ENCODE assay signal across 35 cellular contexts in genomic region chr2:5465859-5466258, GRCh38.
"Had no signal": no experiment of that assay in that cellular context is flagged by ENCODE, and none has a peak within 500 bp of the region (broad histone marks: within the 10 kb centered on the region; RNA-seq: fewer than 3 reads in every experiment).

No MANE protein-coding gene starts in this region.

- ATAC-seq: activated CD8-positive, alpha-beta T cell treated with anti-CD3 and anti-CD28 coated beads for 36 hours; activated naive CD4-positive, alpha-beta T cell treated with anti-CD3 and anti-CD28 coated beads, Interleukin-2, amount 50 U/mL, for 72 hours; activated T-cell treated with anti-CD3 and anti-CD28 coated beads, Interleukin-2, amount 50 U/mL, for 4 hours; activated T-cell treated with anti-CD3 and anti-CD28 coated beads, Interleukin-2, amount 50 U/mL, for 72 hours; activated T-helper 17 cell treated with anti-CD3 and anti-CD28 coated beads, Interleukin-2, amount 50 U/mL, for 72 hours; body of pancreas had no signal

- H3K36me3 ChIP-seq: adrenal gland, brain microvascular endothelial cell, breast epithelium had no signal

- H3K27me3 ChIP-seq: adrenal gland, body of pancreas, brain microvascular endothelial cell, breast epithelium had no signal

- H3K36me3 Mint-ChIP-seq: activated CD4-positive, alpha-beta memory T cell treated with anti-CD3 and anti-CD28 coated beads for 36 hours; activated naive CD4-positive, alpha-beta T cell treated with anti-CD3 and anti-CD28 coated beads, Interleukin-2, amount 50 U/mL, for 72 hours; activated naive CD8-positive, alpha-beta T cell treated with anti-CD3 and anti-CD28 coated beads for 36 hours had no signal

- H3K27me3 Mint-ChIP-seq: activated CD4-positive, alpha-beta memory T cell treated with anti-CD3 and anti-CD28 coated beads for 36 hours; activated CD4-positive, alpha-beta T cell treated with anti-CD3 and anti-CD28 coated beads, Interleukin-2, amount 10 ng/mL, durations not matched to agents 24 days and 14 days; activated CD8-positive, alpha-beta T cell treated with anti-CD3 and anti-CD28 coated beads for 36 hours; activated naive CD8-positive, alpha-beta T cell treated with anti-CD3 and anti-CD28 coated beads for 36 hours; activated T-helper 17 cell treated with anti-CD3 and anti-CD28 coated beads, Interleukin-2, amount 50 U/mL, for 72 hours had no signal

- H3K4me3 ChIP-seq: adrenal gland, body of pancreas, breast epithelium had no signal

- H3K27ac Mint-ChIP-seq: activated B cell treated with CpG ODN at 0.5 μM for 24 hours; activated CD4-positive, alpha-beta memory T cell treated with anti-CD3 and anti-CD28 coated beads for 36 hours; activated CD4-positive, alpha-beta T cell treated with anti-CD3 and anti-CD28 coated beads, Interleukin-2, amount 10 ng/mL, durations not matched to agents 24 days and 14 days; activated CD8-positive, alpha-beta T cell treated with anti-CD3 and anti-CD28 coated beads for 36 hours; activated naive CD4-positive, alpha-beta T cell treated with anti-CD3 and anti-CD28 coated beads for 36 hours; activated naive CD4-positive, alpha-beta T cell treated with anti-CD3 and anti-CD28 coated beads, Interleukin-2, amount 50 U/mL, for 72 hours; activated naive CD8-positive, alpha-beta T cell treated with anti-CD3 and anti-CD28 coated beads for 36 hours; activated T-cell treated with anti-CD3 and anti-CD28 coated beads, Interleukin-2, amount 50 U/mL, for 72 hours; activated T-helper 1 cell treated with anti-CD3 and anti-CD28 coated beads, Interleukin-12 subunit alpha, Interleukin-12 subunit beta, Interleukin-2, Interleukin-4 antibody, amounts not matched to agents 30 ng/mL and 10 ng/mL and 1 ng/mL, durations not matched to agents 14 hours and 24 hours and 36 hours; activated T-helper 17 cell treated with anti-CD3 and anti-CD28 coated beads, Interleukin-2, amount 50 U/mL, for 72 hours; T-helper 1 cell treated with Interleukin-12 subunit alpha and Interleukin-12 subunit beta and Interleukin-4 antibody, amounts not matched to agents 30 μg/mL and 1 μg/mL, for 36 hours; T-helper 2 cell treated with Interferon-gamma antibody and Interleukin-4, amounts not matched to agents 5 μg/mL and 100 μg/mL, for 36 hours had no signal

- H3K4me3 Mint-ChIP-seq: activated B cell treated with CpG ODN at 0.5 μM for 24 hours; activated CD4-positive, alpha-beta memory T cell treated with anti-CD3 and anti-CD28 coated beads for 36 hours; activated CD4-positive, alpha-beta T cell treated with anti-CD3 and anti-CD28 coated beads, Interleukin-2, amount 10 ng/mL, durations not matched to agents 24 days and 14 days; activated CD8-positive, alpha-beta T cell treated with anti-CD3 and anti-CD28 coated beads for 36 hours; activated naive CD4-positive, alpha-beta T cell treated with anti-CD3 and anti-CD28 coated beads for 36 hours; activated naive CD8-positive, alpha-beta T cell treated with anti-CD3 and anti-CD28 coated beads for 36 hours; activated T-cell treated with anti-CD3 and anti-CD28 coated beads, Interleukin-2, amount 50 U/mL, for 4 hours; activated T-cell treated with anti-CD3 and anti-CD28 coated beads, Interleukin-2, amount 50 U/mL, for 72 hours; activated T-helper 1 cell treated with anti-CD3 and anti-CD28 coated beads, Interleukin-12 subunit alpha, Interleukin-12 subunit beta, Interleukin-2, Interleukin-4 antibody, amounts not matched to agents 30 ng/mL and 10 ng/mL and 1 ng/mL, durations not matched to agents 14 hours and 24 hours and 36 hours; activated T-helper 17 cell treated with anti-CD3 and anti-CD28 coated beads, Interleukin-2, amount 50 U/mL, for 72 hours; T-helper 1 cell treated with Interleukin-12 subunit alpha and Interleukin-12 subunit beta and Interleukin-4 antibody, amounts not matched to agents 30 μg/mL and 1 μg/mL, for 36 hours; T-helper 2 cell treated with Interferon-gamma antibody and Interleukin-4, amounts not matched to agents 5 μg/mL and 100 μg/mL, for 36 hours had no signal

- H3K27ac ChIP-seq: adrenal gland, body of pancreas, brain microvascular endothelial cell, breast epithelium, VCaP had no signal

- H3K4me1 ChIP-seq: adrenal gland, breast epithelium had no signal

- DNase-seq: activated B cell treated with CpG ODN at 0.5 μM for 24 hours; activated CD4-positive, alpha-beta memory T cell treated with anti-CD3 and anti-CD28 coated beads for 36 hours; activated CD4-positive, alpha-beta T cell treated with anti-CD3 and anti-CD28 coated beads for 4 hours; activated CD4-positive, alpha-beta T cell treated with anti-CD3 and anti-CD28 coated beads, Interleukin-2, amount 10 ng/mL, durations not matched to agents 24 days and 14 days; activated CD4-positive, alpha-beta T cell treated with anti-CD3 and anti-CD28 coated beads, Interleukin-2, amount 50 U/mL, for 1 hour; activated CD4-positive, alpha-beta T cell treated with anti-CD3 and anti-CD28 coated beads, Interleukin-2, amount 50 U/mL, for 4 hours; activated CD4-positive, CD25-positive, alpha-beta regulatory T cell treated with anti-CD3 and anti-CD28 coated beads, Interleukin-2, amount 50 U/mL, for 72 hours; activated CD8-positive, alpha-beta memory T cell treated with anti-CD3 and anti-CD28 coated beads, Interleukin-2, amount 50 U/mL, for 4 hours; activated CD8-positive, alpha-beta T cell treated with anti-CD3 and anti-CD28 coated beads for 36 hours; activated effector memory CD4-positive, alpha-beta T cell treated with anti-CD3 and anti-CD28 coated beads, Interleukin-2, amount 50 U/mL, for 16 hours; activated gamma-delta T cell treated with Interleukin-2 at 50 U/mL for 16 hours; activated naive CD4-positive, alpha-beta T cell; activated naive CD4-positive, alpha-beta T cell treated with anti-CD3 and anti-CD28 coated beads for 36 hours; activated naive CD4-positive, alpha-beta T cell treated with anti-CD3 and anti-CD28 coated beads, Interleukin-2, amount 50 U/mL, for 16 hours; activated naive CD8-positive, alpha-beta T cell treated with anti-CD3 and anti-CD28 coated beads for 36 hours; activated T-cell treated with anti-CD3 and anti-CD28 coated beads for 4 hours; activated T-cell treated with anti-CD3 and anti-CD28 coated beads, Interleukin-2, amount 50 U/mL, for 1 hour; activated T-cell treated with anti-CD3 and anti-CD28 coated beads, Interleukin-2, amount 50 U/mL, for 4 hours; activated T-cell treated with anti-CD3 and anti-CD28 coated beads, Interleukin-2, amount 50 U/mL, for 72 hours; adrenal gland; amniotic stem cell; aorta; body of pancreas; brain microvascular endothelial cell; central memory CD4-positive, alpha-beta T cell; T-helper 1 cell; T-helper 2 cell; T-helper 9 cell had no signal

- H3K9me3 ChIP-seq: adrenal gland, body of pancreas, breast epithelium had no signal

- H3K9me3 Mint-ChIP-seq: activated B cell treated with CpG ODN at 0.5 μM for 24 hours; activated CD4-positive, alpha-beta memory T cell treated with anti-CD3 and anti-CD28 coated beads for 36 hours; activated CD4-positive, alpha-beta T cell treated with anti-CD3 and anti-CD28 coated beads, Interleukin-2, amount 10 ng/mL, durations not matched to agents 24 days and 14 days; activated CD8-positive, alpha-beta T cell treated with anti-CD3 and anti-CD28 coated beads for 36 hours; activated naive CD4-positive, alpha-beta T cell treated with anti-CD3 and anti-CD28 coated beads for 36 hours; activated naive CD8-positive, alpha-beta T cell treated with anti-CD3 and anti-CD28 coated beads for 36 hours; activated T-cell treated with anti-CD3 and anti-CD28 coated beads, Interleukin-2, amount 50 U/mL, for 4 hours; activated T-cell treated with anti-CD3 and anti-CD28 coated beads, Interleukin-2, amount 50 U/mL, for 72 hours; activated T-helper 1 cell treated with anti-CD3 and anti-CD28 coated beads, Interleukin-12 subunit alpha, Interleukin-12 subunit beta, Interleukin-2, Interleukin-4 antibody, amounts not matched to agents 30 ng/mL and 10 ng/mL and 1 ng/mL, durations not matched to agents 14 hours and 24 hours and 36 hours; T-helper 1 cell treated with Interleukin-12 subunit alpha and Interleukin-12 subunit beta and Interleukin-4 antibody, amounts not matched to agents 30 μg/mL and 1 μg/mL, for 36 hours; T-helper 2 cell treated with Interferon-gamma antibody and Interleukin-4, amounts not matched to agents 5 μg/mL and 100 μg/mL, for 36 hours had no signal

- H3K4me1 Mint-ChIP-seq: activated B cell treated with CpG ODN at 0.5 μM for 24 hours; activated CD4-positive, alpha-beta T cell treated with anti-CD3 and anti-CD28 coated beads, Interleukin-2, amount 10 ng/mL, durations not matched to agents 24 days and 14 days; activated naive CD8-positive, alpha-beta T cell treated with anti-CD3 and anti-CD28 coated beads for 36 hours; activated T-helper 17 cell treated with anti-CD3 and anti-CD28 coated beads, Interleukin-2, amount 50 U/mL, for 72 hours had no signal
